Comparison of ENCODE assay signal across 9 cellular contexts in genomic region chr7:129923709-129924108, GRCh38. TPM values are rescaled to one million over a fixed set of nuclear protein-coding genes. Genes with fewer than 3 reads are reported as not detected.
DNase-seq lines count a peak whose midpoint lies in the region; ATAC-seq, FAIRE-seq and TF ChIP-seq lines count a peak whose summit lies in the region.
"Had no signal": no experiment of that assay in that cellular context is flagged by ENCODE, and none has a peak within 500 bp of the region (broad histone marks: within the 10 kb centered on the region; RNA-seq: fewer than 3 reads in every experiment).

No MANE protein-coding gene starts in this region.

- DNase-seq in GM12891 (ENCODE audit: insufficient read length, low spot score) (no peak), adrenal gland (peak in 4 of 7 donors; percentile 39 to 57 (median 46)), osteoblast (ENCODE audit: insufficient read length, low spot score, missing footprints) (peak; percentile 90), HUDEP-2 (lab: John Stamatoyannopoulos, UW; ENCODE audit: unreplicated experiment in 76 of 76) (no peak)

- FAIRE-seq in GM12891 (lab: Jason Lieb, UNC) = peak; percentile 75
- FAIRE-seq: TTC549 had no signal

- TF ChIP-seq POLR2A in GM12891 (IDR thresholded peaks at IDR 0.05; ENCODE audit: low read depth, low read length) (no peak), adrenal gland (IDR thresholded peaks at IDR 0.05) (no peak)

- H3K4me1 ChIP-seq in adrenal gland (replicated peaks in 1 of 2) (peaks cover 34 to 55% of the 10 kb centered on the region in 2 donors), osteoblast (ENCODE audit: insufficient read depth, low read length) (peaks cover 26% of the 10 kb centered on the region)

- ATAC-seq in HG02678 (IDR thresholded peaks at IDR 0.05; ENCODE audit: unreplicated experiment) = peak; percentile 63
- no peak for ATAC-seq in HG03521 (IDR thresholded peaks at IDR 0.05; ENCODE audit: unreplicated experiment)
- ATAC-seq in GM19328 (IDR thresholded peaks at IDR 0.05; ENCODE audit: unreplicated experiment) = no peak
- ATAC-seq in HG02623 (IDR thresholded peaks at IDR 0.05; ENCODE audit: unreplicated experiment) = no peak

- 15 to 37% (median 27%) methylated on average over 2 of the region's 2 CpGs for WGBS in adrenal gland, 4 donors

- H3K4me2 ChIP-seq in osteoblast (ENCODE audit: insufficient read depth, low read length) = peak overlapping the region; percentile 63

- no peak for TF ChIP-seq CTCF in adrenal gland (IDR thresholded peaks at IDR 0.05)
- no peak for TF ChIP-seq CTCF in osteoblast (IDR thresholded peaks at IDR 0.05; ENCODE audit: extremely low read depth, low read depth, low read length)

- peaks cover 0 to 15% of the 10 kb centered on the region in 2 donors for H3K36me3 ChIP-seq in adrenal gland (replicated peaks in 1 of 2)
- peaks cover 18% of the 10 kb centered on the region for H3K36me3 ChIP-seq in osteoblast (ENCODE audit: insufficient read depth, low read length)

- H3K4me3 ChIP-seq in adrenal gland (no peak overlapping the region), osteoblast (ENCODE audit: insufficient read depth, low read length) (peak overlapping the region; percentile 53)

- H3K9me3 ChIP-seq in adrenal gland (replicated peaks in 1 of 3) (no peaks in the 10 kb centered on the region), osteoblast (ENCODE audit: low read depth, low read length) (no peaks in the 10 kb centered on the region)

- intact Hi-C loops in adrenal gland (cut with DNase I) = no loop called here

- H3K27me3 ChIP-seq in adrenal gland (no peaks in the 10 kb centered on the region), osteoblast (ENCODE audit: insufficient read depth, low read length) (no peaks in the 10 kb centered on the region)

- H4K20me1 ChIP-seq in osteoblast (ENCODE audit: insufficient read depth, low read length) = peaks cover 62% of the 10 kb centered on the region

- peak overlapping the region in 4 of 5 donors; percentile 26 to 70 (median 55) for H3K27ac ChIP-seq in adrenal gland
- H3K27ac ChIP-seq in osteoblast (ENCODE audit: low read depth, low read length) = peak overlapping the region; percentile 90

- H2AFZ ChIP-seq in osteoblast (ENCODE audit: low read length) = no peak overlapping the region

- H3K79me2 ChIP-seq in osteoblast (ENCODE audit: insufficient read depth, low read length) = peaks cover 77% of the 10 kb centered on the region

TF ChIP-seq in GM12891, 5 proteins besides CTCF, POLR2A, EP300 and RAD21:
- TF ChIP-seq SPI1 (IDR thresholded peaks at IDR 0.05; ENCODE audit: low read depth, low read length) (0 out of 2 replicates have a peak, but pooled peaks have one; percentile 11), POU2F2 (IDR thresholded peaks at IDR 0.05; ENCODE audit: low read depth, low read length) (no peak)

RNA-seq across cellular contexts. Expression of gene UBE2H, which starts 29.1 kb away (rescaled TPM):
- 20.4 TPM for polyA plus RNA-seq in GM12891 (2012; ENCODE audit: low read depth, missing spikeins)
- total RNA-seq in adrenal gland (100 to 1,000 TPM in 7 of 8 donors, 10 to 100 TPM in 1; 94.0 to 392 (median 187) TPM), osteoblast (60.1 and 61.2 TPM in 2 replicates)
- polyA plus RNA-seq in adrenal gland = 100 to 1,000 TPM in 1 of 3 donors, 10 to 100 TPM in 2; 48.3 to 140 (median 52.1) TPM

Comparison
In these comparisons a context has a peak if more than half of its experiments do, and no peak if none do; other contexts are left out.
1. DNase-seq: peak in adrenal gland (4 of 7) and osteoblast (single experiment); none in GM12891 (single experiment) and HUDEP-2 (0 of 76).